In genomic region chr9:1978941-1979340, GRCh38 we compare ENCODE assay signal across 13 cellular contexts. TPM values are rescaled to one million over a fixed set of nuclear protein-coding genes. Genes with fewer than 3 reads are reported as not detected.
A peak's percentile ranks its signal among the peaks of the same experiment; 100 is the strongest.
DNase-seq lines count a peak whose midpoint lies in the region; ATAC-seq and TF ChIP-seq lines count a peak whose summit lies in the region.
"Had no signal": no experiment of that assay in that cellular context is flagged by ENCODE, and none has a peak within 500 bp of the region (broad histone marks: within the 10 kb centered on the region; RNA-seq: fewer than 3 reads in every experiment).

No MANE protein-coding gene starts in this region.

- no peak overlapping the region for H3K27ac Mint-ChIP-seq in activated T-helper 2 cell treated with anti-CD3 and anti-CD28 coated beads, Interferon-gamma antibody, Interleukin-2, Interleukin-4, amounts not matched to agents 10 μg/mL and 5 μg/mL and 100 μg/mL, durations not matched to agents 14 hours and 24 hours and 36 hours
- H3K27ac Mint-ChIP-seq: activated CD4-positive, alpha-beta memory T cell treated with anti-CD3 and anti-CD28 coated beads, Interleukin-2, amount 10 ng/mL, durations not matched to agents 7 days and 5 days; activated naive CD8-positive, alpha-beta T cell had no signal

- DNase-seq in GOT3 (lab: John Stamatoyannopoulos, UW): peak; percentile 17
- no peak for DNase-seq in RWPE2 (ENCODE audit: low spot score)
- peak; percentile 41 for DNase-seq in fibroblast of villous mesenchyme (ENCODE audit: low read depth)
- peak; percentile 9 to 49 for DNase-seq in psoas muscle
- no peak for DNase-seq in stimulated activated CD4-positive, alpha-beta T cell treated with anti-CD3 and anti-CD28 coated beads, Interleukin-4, amount 100 ng/mL, for 4 hours
- DNase-seq in activated T-helper 2 cell treated with anti-CD3 and anti-CD28 coated beads, Interferon-gamma antibody, Interleukin-2, Interleukin-4, amounts not matched to agents 10 μg/mL and 5 μg/mL and 100 μg/mL, durations not matched to agents 14 hours and 24 hours and 36 hours (ENCODE audit: low spot score): no peak
- DNase-seq in stimulated activated CD4-positive, alpha-beta T cell treated with anti-CD3 and anti-CD28 coated beads, Interleukin-4, amount 100 ng/mL, for 24 hours: no peak
- no peak for DNase-seq in COLO829 (ENCODE audit: low spot score)
- DNase-seq: activated CD4-positive, alpha-beta memory T cell treated with anti-CD3 and anti-CD28 coated beads, Interleukin-2, amount 10 ng/mL, durations not matched to agents 7 days and 5 days; NCI-H510A; retina had no signal

- intact Hi-C loops in psoas muscle (cut with DNase I): no loop called here
- intact Hi-C loops in activated T-helper 2 cell treated with anti-CD3 and anti-CD28 coated beads, Interferon-gamma antibody, Interleukin-2, Interleukin-4, amounts not matched to agents 10 μg/mL and 5 μg/mL and 100 μg/mL, durations not matched to agents 14 hours and 24 hours and 36 hours (cut with micrococcal nuclease): no loop called here

- no peaks in the 10 kb centered on the region for H3K36me3 Mint-ChIP-seq in activated T-helper 2 cell treated with anti-CD3 and anti-CD28 coated beads, Interferon-gamma antibody, Interleukin-2, Interleukin-4, amounts not matched to agents 10 μg/mL and 5 μg/mL and 100 μg/mL, durations not matched to agents 14 hours and 24 hours and 36 hours (ENCODE audit: low read depth)
- H3K36me3 Mint-ChIP-seq: activated naive CD8-positive, alpha-beta T cell had no signal

- TF ChIP-seq CTCF in RWPE2 (IDR thresholded peaks at IDR 0.05; ENCODE audit: poor library complexity, severe bottlenecking): no peak
- no peak for TF ChIP-seq CTCF in fibroblast of villous mesenchyme (IDR thresholded peaks at IDR 0.05; ENCODE audit: insufficient read depth, low read depth, low read length)
- TF ChIP-seq CTCF in psoas muscle (IDR thresholded peaks at IDR 0.05): no peak

- 54 to 82% (median 60%) methylated on average over 5 of the region's 5 CpGs for WGBS in psoas muscle, 3 donors

- H3K27me3 Mint-ChIP-seq in activated T-helper 2 cell treated with anti-CD3 and anti-CD28 coated beads, Interferon-gamma antibody, Interleukin-2, Interleukin-4, amounts not matched to agents 10 μg/mL and 5 μg/mL and 100 μg/mL, durations not matched to agents 14 hours and 24 hours and 36 hours (ENCODE audit: low read depth): peaks cover 4% of the 10 kb centered on the region
- H3K27me3 Mint-ChIP-seq: activated CD4-positive, alpha-beta memory T cell treated with anti-CD3 and anti-CD28 coated beads, Interleukin-2, amount 10 ng/mL, durations not matched to agents 7 days and 5 days; activated naive CD8-positive, alpha-beta T cell had no signal

- no peak overlapping the region for H3K27ac ChIP-seq in RWPE2 (ENCODE audit: poor library complexity, severe bottlenecking)
- H3K27ac ChIP-seq in psoas muscle: no peak overlapping the region

- no peaks in the 10 kb centered on the region for H3K9me3 Mint-ChIP-seq in activated T-helper 2 cell treated with anti-CD3 and anti-CD28 coated beads, Interferon-gamma antibody, Interleukin-2, Interleukin-4, amounts not matched to agents 10 μg/mL and 5 μg/mL and 100 μg/mL, durations not matched to agents 14 hours and 24 hours and 36 hours
- H3K9me3 Mint-ChIP-seq: activated CD4-positive, alpha-beta memory T cell treated with anti-CD3 and anti-CD28 coated beads, Interleukin-2, amount 10 ng/mL, durations not matched to agents 7 days and 5 days had no signal

- H3K4me3 Mint-ChIP-seq in activated T-helper 2 cell treated with anti-CD3 and anti-CD28 coated beads, Interferon-gamma antibody, Interleukin-2, Interleukin-4, amounts not matched to agents 10 μg/mL and 5 μg/mL and 100 μg/mL, durations not matched to agents 14 hours and 24 hours and 36 hours (ENCODE audit: low read depth): no peak overlapping the region
- H3K4me3 Mint-ChIP-seq: activated CD4-positive, alpha-beta memory T cell treated with anti-CD3 and anti-CD28 coated beads, Interleukin-2, amount 10 ng/mL, durations not matched to agents 7 days and 5 days; activated naive CD8-positive, alpha-beta T cell had no signal

- peaks cover 3% of the 10 kb centered on the region for H3K27me3 ChIP-seq in RWPE2 (ENCODE audit: insufficient read depth, poor library complexity, severe bottlenecking)
- no peaks in the 10 kb centered on the region for H3K27me3 ChIP-seq in psoas muscle (ENCODE audit: insufficient read depth in 3 of 3, low read length in 2 of 3)

- H3K9me3 ChIP-seq in RWPE2 (ENCODE audit: severe bottlenecking) (no peaks in the 10 kb centered on the region), psoas muscle (no peaks in the 10 kb centered on the region)

- ATAC-seq in RWPE2 (ENCODE audit: low read depth) (peak; percentile 54; the same call in 2 of the 3 replicates), psoas muscle (peak in 2 of 4 donors; percentile 55 to 66)
- ATAC-seq: left colon had no signal

- H3K4me3 ChIP-seq in RWPE2 (ENCODE audit: severe bottlenecking) (no peak overlapping the region), fibroblast of villous mesenchyme (ENCODE audit: low read depth, low read length) (no peak overlapping the region), psoas muscle (no peak overlapping the region)

- no peaks in the 10 kb centered on the region for H3K4me1 Mint-ChIP-seq in activated T-helper 2 cell treated with anti-CD3 and anti-CD28 coated beads, Interferon-gamma antibody, Interleukin-2, Interleukin-4, amounts not matched to agents 10 μg/mL and 5 μg/mL and 100 μg/mL, durations not matched to agents 14 hours and 24 hours and 36 hours (ENCODE audit: low read depth)

- H3K4me1 ChIP-seq in RWPE2 (ENCODE audit: insufficient read depth, poor library complexity, severe bottlenecking) (no peaks in the 10 kb centered on the region), psoas muscle (no peaks in the 10 kb centered on the region)

- no peaks in the 10 kb centered on the region for H3K36me3 ChIP-seq in RWPE2 (ENCODE audit: low read depth)
- no peaks in the 10 kb centered on the region for H3K36me3 ChIP-seq in psoas muscle (ENCODE audit: insufficient read depth in 1 of 2, low read depth in 1 of 2)

RNA-seq across cellular contexts. Expression of gene SMARCA2, which starts 36.2 kb away (rescaled TPM):
- 51.4 and 62.8 TPM in 2 replicates for total RNA-seq in fibroblast of villous mesenchyme
- total RNA-seq in psoas muscle: 10 to 100 TPM; 62.2 to 97.2 (median 80.6) TPM
- 10 to 100 TPM; 13.8 to 73.3 (median 26.5) TPM for polyA plus RNA-seq in psoas muscle
- 84.5 and 90.4 TPM in 2 replicates for total RNA-seq in activated T-helper 2 cell treated with anti-CD3 and anti-CD28 coated beads, Interferon-gamma antibody, Interleukin-2, Interleukin-4, amounts not matched to agents 10 μg/mL and 5 μg/mL and 100 μg/mL, durations not matched to agents 14 hours and 24 hours and 36 hours

Comparison
In these comparisons a context has a peak if more than half of its experiments do, and no peak if none do; other contexts are left out.
1. DNase-seq: peak in GOT3 (single experiment), fibroblast of villous mesenchyme (single experiment) and psoas muscle (2 of 2); none in RWPE2 (single experiment), stimulated activated CD4-positive, alpha-beta T cell treated with anti-CD3 and anti-CD28 coated beads, Interleukin-4, amount 100 ng/mL, for 4 hours (0 of 2), activated T-helper 2 cell treated with anti-CD3 and anti-CD28 coated beads, Interferon-gamma antibody, Interleukin-2, Interleukin-4, amounts not matched to agents 10 μg/mL and 5 μg/mL and 100 μg/mL, durations not matched to agents 14 hours and 24 hours and 36 hours (single experiment), stimulated activated CD4-positive, alpha-beta T cell treated with anti-CD3 and anti-CD28 coated beads, Interleukin-4, amount 100 ng/mL, for 24 hours (single experiment) and COLO829 (single experiment).